10 cellular contexts compared by ENCODE assay signal in genomic region chr7:140165422-140165821, GRCh38. TPM values are rescaled to one million over a fixed set of nuclear protein-coding genes. Genes with fewer than 3 reads are reported as not detected.
DNase-seq lines count a peak whose midpoint lies in the region; ATAC-seq, FAIRE-seq and TF ChIP-seq lines count a peak whose summit lies in the region.
"Had no signal": no experiment of that assay in that cellular context is flagged by ENCODE, and none has a peak within 500 bp of the region (broad histone marks: within the 10 kb centered on the region; RNA-seq: fewer than 3 reads in every experiment).

No MANE protein-coding gene starts in this region.

- no peak overlapping the region for H3K4me3 Mint-ChIP-seq in activated T-helper 2 cell treated with anti-CD3 and anti-CD28 coated beads, Interferon-gamma antibody, Interleukin-2, Interleukin-4, amounts not matched to agents 10 μg/mL and 5 μg/mL and 100 μg/mL, durations not matched to agents 14 hours and 24 hours and 36 hours (ENCODE audit: low read depth)
- H3K4me3 Mint-ChIP-seq in Calu3 (ENCODE audit: low read depth, unreplicated experiment), result no peak overlapping the region
- H3K4me3 Mint-ChIP-seq in naive thymus-derived CD8-positive, alpha-beta T cell, result peak overlapping the region in 4 of 10 donors; percentile 19 to 46 (median 33)

- H3K9me3 Mint-ChIP-seq in activated T-helper 2 cell treated with anti-CD3 and anti-CD28 coated beads, Interferon-gamma antibody, Interleukin-2, Interleukin-4, amounts not matched to agents 10 μg/mL and 5 μg/mL and 100 μg/mL, durations not matched to agents 14 hours and 24 hours and 36 hours, result no peaks in the 10 kb centered on the region
- no peaks in the 10 kb centered on the region for H3K9me3 Mint-ChIP-seq in Calu3 (ENCODE audit: low read depth, unreplicated experiment)
- no peaks in the 10 kb centered on the region for H3K9me3 Mint-ChIP-seq in naive thymus-derived CD8-positive, alpha-beta T cell

- peaks cover 12% of the 10 kb centered on the region for H3K36me3 Mint-ChIP-seq in activated T-helper 2 cell treated with anti-CD3 and anti-CD28 coated beads, Interferon-gamma antibody, Interleukin-2, Interleukin-4, amounts not matched to agents 10 μg/mL and 5 μg/mL and 100 μg/mL, durations not matched to agents 14 hours and 24 hours and 36 hours (ENCODE audit: low read depth)
- H3K36me3 Mint-ChIP-seq in Calu3 (ENCODE audit: insufficient read depth, unreplicated experiment), result no peaks in the 10 kb centered on the region
- peaks cover 0 to 16% (median 0%) of the 10 kb centered on the region in 3 donors for H3K36me3 Mint-ChIP-seq in naive thymus-derived CD8-positive, alpha-beta T cell

- H3K27me3 ChIP-seq in kidney epithelial cell (ENCODE audit: control insufficient read depth, insufficient read depth, low read length), result no peaks in the 10 kb centered on the region
- H3K27me3 ChIP-seq: right lobe of liver had no signal

- peak overlapping the region; percentile 75 for H3K27ac Mint-ChIP-seq in activated T-helper 2 cell treated with anti-CD3 and anti-CD28 coated beads, Interferon-gamma antibody, Interleukin-2, Interleukin-4, amounts not matched to agents 10 μg/mL and 5 μg/mL and 100 μg/mL, durations not matched to agents 14 hours and 24 hours and 36 hours
- no peak overlapping the region for H3K27ac Mint-ChIP-seq in Calu3 (ENCODE audit: unreplicated experiment)
- peak overlapping the region in 2 of 10 donors; percentile 35 to 39 for H3K27ac Mint-ChIP-seq in naive thymus-derived CD8-positive, alpha-beta T cell

- intact Hi-C loops in activated T-helper 2 cell treated with anti-CD3 and anti-CD28 coated beads, Interferon-gamma antibody, Interleukin-2, Interleukin-4, amounts not matched to agents 10 μg/mL and 5 μg/mL and 100 μg/mL, durations not matched to agents 14 hours and 24 hours and 36 hours (cut with micrococcal nuclease), result no loop called here
- intact Hi-C loops in Calu3 (cut with micrococcal nuclease; ENCODE audit: unreplicated experiment), result no loop called here

- no peak for ATAC-seq in naive thymus-derived CD8-positive, alpha-beta T cell

- DNase-seq in AG20443 (ENCODE audit: low spot score) (peak; percentile 65), kidney epithelial cell (ENCODE audit: low read depth) (peak; percentile 75), Calu3 (no peak), midbrain (lab: John Stamatoyannopoulos, UW) (no peak), GM19239 (ENCODE audit: insufficient read length, low spot score) (no peak)
- no peak for DNase-seq in activated T-helper 2 cell treated with anti-CD3 and anti-CD28 coated beads, Interferon-gamma antibody, Interleukin-2, Interleukin-4, amounts not matched to agents 10 μg/mL and 5 μg/mL and 100 μg/mL, durations not matched to agents 14 hours and 24 hours and 36 hours (ENCODE audit: low spot score)
- no peak for DNase-seq in naive thymus-derived CD8-positive, alpha-beta T cell
- DNase-seq: NCI-H1694 treated with DMSO at 0.1 percent for 48 hours, right lobe of liver had no signal

- no peak for FAIRE-seq in GM19239 (lab: Jason Lieb, UNC)

- BruUV-seq in Calu3 (replicated peaks; lab: Mats Ljungman, UMichigan), result no TSS peak

- no peak overlapping the region for H3K27ac ChIP-seq in HEK293 (ENCODE audit: extremely low read depth, low read depth, low read length)
- H3K27ac ChIP-seq: right lobe of liver had no signal

- H3K4me3 ChIP-seq in HEK293 (ENCODE audit: low read depth, low read length), result no peak overlapping the region
- H3K4me3 ChIP-seq in kidney epithelial cell (ENCODE audit: low read depth, low read length), result no peak overlapping the region
- H3K4me3 ChIP-seq: right lobe of liver had no signal

- peaks cover 63% of the 10 kb centered on the region for H3K4me1 Mint-ChIP-seq in activated T-helper 2 cell treated with anti-CD3 and anti-CD28 coated beads, Interferon-gamma antibody, Interleukin-2, Interleukin-4, amounts not matched to agents 10 μg/mL and 5 μg/mL and 100 μg/mL, durations not matched to agents 14 hours and 24 hours and 36 hours (ENCODE audit: low read depth)
- peaks cover 14% of the 10 kb centered on the region for H3K4me1 Mint-ChIP-seq in Calu3 (ENCODE audit: low read depth, unreplicated experiment)
- peaks cover 25 to 83% (median 78%) of the 10 kb centered on the region in 4 donors for H3K4me1 Mint-ChIP-seq in naive thymus-derived CD8-positive, alpha-beta T cell

- no peaks in the 10 kb centered on the region for H3K4me1 ChIP-seq in HEK293 (ENCODE audit: control insufficient read depth, insufficient read depth, low read length)

- POLR2A ChIA-PET in HEK293 (lab: Yijun Ruan, JAX), result interaction anchor here (0.6 to 2.0 kb wide), 3 partner anchors 10 to 519 kb away, joined by 3 to 9 read pairs (median 4); partner anchors contain the start of gene KDM7A
- POLR2A ChIA-PET in naive thymus-derived CD8-positive, alpha-beta T cell (lab: Charles Lee), result no interaction called here

- H3K27me3 Mint-ChIP-seq in activated T-helper 2 cell treated with anti-CD3 and anti-CD28 coated beads, Interferon-gamma antibody, Interleukin-2, Interleukin-4, amounts not matched to agents 10 μg/mL and 5 μg/mL and 100 μg/mL, durations not matched to agents 14 hours and 24 hours and 36 hours (ENCODE audit: low read depth), result no peaks in the 10 kb centered on the region
- H3K27me3 Mint-ChIP-seq in Calu3 (ENCODE audit: unreplicated experiment), result no peaks in the 10 kb centered on the region
- H3K27me3 Mint-ChIP-seq in naive thymus-derived CD8-positive, alpha-beta T cell, result no peaks in the 10 kb centered on the region

- CTCF ChIA-PET in HEK293 (lab: Yijun Ruan, JAX) (interaction anchor here (1.3 kb wide), 1 partner anchor 12 kb away, joined by 4 read pairs; no protein-coding TSS in a partner anchor), Calu3 (lab: Charles Lee) (no interaction called here)

- no peaks in the 10 kb centered on the region for H3K9me3 ChIP-seq in HEK293 (ENCODE audit: control insufficient read depth, insufficient read depth, low read depth, low read length)
- H3K9me3 ChIP-seq: right lobe of liver had no signal

- TF ChIP-seq CTCF in HEK293 (tag by site-specific recombination; IDR thresholded peaks at IDR 0.05), result no peak
- no peak for TF ChIP-seq CTCF in kidney epithelial cell (IDR thresholded peaks at IDR 0.05; ENCODE audit: insufficient read depth, low read length, poor library complexity, severe bottlenecking)
- TF ChIP-seq CTCF in Calu3 (IDR thresholded peaks at IDR 0.05; ENCODE audit: unreplicated experiment), result no peak

- H3K36me3 ChIP-seq in HEK293 (ENCODE audit: control insufficient read depth in 2 of 2, insufficient read depth in 1 of 2, low read length in 2 of 2), result no peaks in the 10 kb centered on the region
- no peaks in the 10 kb centered on the region for H3K36me3 ChIP-seq in kidney epithelial cell (ENCODE audit: control insufficient read depth, insufficient read depth, low read length)
- H3K36me3 ChIP-seq: right lobe of liver had no signal

TF ChIP-seq in HEK293, 187 proteins besides CTCF, POLR2A, EP300 and RAD21 (continues in another document):
- TF ChIP-seq ZFP69B (tag by site-specific recombination; IDR thresholded peaks at IDR 0.05) (peak; percentile 39; the same call in 1 of the 2 replicates), ZNF843 (tag by site-specific recombination; IDR thresholded peaks at IDR 0.05) (0 out of 2 replicates have a peak, but pooled peaks have one; percentile 37), ZNF664 (tag by site-specific recombination; IDR thresholded peaks at IDR 0.05) (0 out of 2 replicates have a peak, but pooled peaks have one; percentile 35), TCF7L2 (IDR thresholded peaks at IDR 0.05; ENCODE audit: borderline replicate concordance, low read depth, low read length) (no peak), KLF16 (tag by site-specific recombination; IDR thresholded peaks at IDR 0.05) (peak; percentile 77), KLF8 (tag by site-specific recombination; IDR thresholded peaks at IDR 0.05) (no peak), ZEB2 (tag by site-specific recombination; IDR thresholded peaks at IDR 0.05) (peak; percentile 92), ZNF692 (tag by site-specific recombination; IDR thresholded peaks at IDR 0.05) (peak; percentile 48), ZNF645 (tag by site-specific recombination; IDR thresholded peaks at IDR 0.05) (no peak), ZFP37 (tag by site-specific recombination; IDR thresholded peaks at IDR 0.05) (no peak)

RNA-seq across cellular contexts. Expression of gene KDM7A, which starts 11.4 kb away (rescaled TPM):
- total RNA-seq in activated T-helper 2 cell treated with anti-CD3 and anti-CD28 coated beads, Interferon-gamma antibody, Interleukin-2, Interleukin-4, amounts not matched to agents 10 μg/mL and 5 μg/mL and 100 μg/mL, durations not matched to agents 14 hours and 24 hours and 36 hours, result 10.4 and 12.5 TPM in 2 replicates
- total RNA-seq in kidney epithelial cell (9.7 and 11.5 TPM in 2 replicates), Calu3 (2022) (2.7 and 4.9 TPM in 2 replicates)
- total RNA-seq in naive thymus-derived CD8-positive, alpha-beta T cell, result 10 to 100 TPM; 60.7 to 65.4 TPM
- 1 to 10 TPM; 3.5 to 4.4 (median 4.3) TPM for polyA plus RNA-seq in naive thymus-derived CD8-positive, alpha-beta T cell

Comparison
In these comparisons a context has a peak if more than half of its experiments do, and no peak if none do; other contexts are left out.
1. DNase-seq: peak in AG20443 (single experiment) and kidney epithelial cell (single experiment); none in activated T-helper 2 cell treated with anti-CD3 and anti-CD28 coated beads, Interferon-gamma antibody, Interleukin-2, Interleukin-4, amounts not matched to agents 10 μg/mL and 5 μg/mL and 100 μg/mL, durations not matched to agents 14 hours and 24 hours and 36 hours (single experiment), Calu3 (single experiment), midbrain (single experiment), GM19239 (single experiment) and naive thymus-derived CD8-positive, alpha-beta T cell (0 of 10).